Comparison of ENCODE assay signal across 1 cellular context in the genomic region with DNA sequence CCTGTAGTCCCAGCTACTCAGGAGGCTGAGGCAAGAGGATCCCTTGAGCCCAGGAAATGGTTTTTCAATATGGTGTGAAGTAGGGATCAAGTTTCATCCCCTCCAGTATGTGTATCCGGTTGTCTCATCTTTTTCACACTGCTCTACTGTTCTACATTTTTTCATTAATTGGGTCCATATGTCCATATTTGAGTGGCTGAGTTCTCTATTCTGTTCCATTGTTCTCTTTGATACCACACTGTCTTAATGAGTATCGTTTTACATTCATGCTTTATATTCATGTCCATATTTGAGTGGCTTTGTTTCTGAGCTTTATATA.
TF ChIP-seq lines count a peak whose summit lies in the region.

No MANE protein-coding gene starts in this region.

TF ChIP-seq in SK-N-SH treated with all-trans-retinoic acid at 6 μM for 48 hours, 23 proteins besides CTCF, POLR2A, EP300 and RAD21 (continued from another document):
- TF ChIP-seq ZC3H10 (CRISPR knock-in tag; IDR thresholded peaks at IDR 0.05) (no peak), TCF4 (CRISPR knock-in tag; IDR thresholded peaks at IDR 0.05; ENCODE audit: borderline replicate concordance) (no peak), TOX (CRISPR knock-in tag; IDR thresholded peaks at IDR 0.05; ENCODE audit: borderline replicate concordance) (no peak), ARNTL (CRISPR knock-in tag; IDR thresholded peaks at IDR 0.05; ENCODE audit: borderline replicate concordance, low read depth) (no peak), ZFP3 (CRISPR knock-in tag; IDR thresholded peaks at IDR 0.05) (no peak)
